In the genomic region with DNA sequence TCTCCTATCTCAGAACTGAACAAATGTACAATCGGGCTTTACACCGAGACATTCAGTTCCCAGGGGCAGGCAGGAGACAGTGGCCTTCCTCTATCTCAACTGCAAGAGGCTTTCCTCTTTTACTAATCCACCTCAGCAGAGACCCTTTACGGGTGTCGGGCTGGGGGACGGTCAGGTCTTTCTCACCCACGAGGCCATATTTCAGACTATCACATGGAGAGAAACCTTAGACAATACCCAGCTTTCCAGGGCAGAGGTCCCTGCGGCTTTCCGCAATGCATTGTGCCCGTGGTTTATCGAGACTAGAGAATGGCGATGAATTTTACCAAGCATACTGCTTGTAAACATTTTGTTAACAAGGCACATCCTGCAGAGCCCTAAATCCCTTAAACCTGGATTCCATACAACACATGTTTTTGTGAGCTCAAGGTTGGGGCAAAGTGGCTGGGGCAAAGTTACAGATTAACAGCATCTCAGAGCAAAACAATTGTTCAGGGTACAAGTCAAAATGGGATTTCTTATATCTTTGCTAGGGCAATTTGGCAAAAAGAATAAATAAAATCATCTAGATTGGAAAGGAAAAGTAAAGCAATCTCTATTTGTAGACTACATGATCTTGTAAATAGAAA, we compare ENCODE assay signal across 5 cellular contexts. TPM values are rescaled to one million over a fixed set of nuclear protein-coding genes. Genes with fewer than 3 reads are reported as not detected.
DNase-seq lines count a peak whose midpoint lies in the region; ATAC-seq, FAIRE-seq and TF ChIP-seq lines count a peak whose summit lies in the region.
"Not testable (repeated sequence)": the region's sequence is repeated elsewhere in the genome, so short reads cannot be mapped to it uniquely, and the experiment has no call there.

No MANE protein-coding gene starts in this region.

- not testable (repeated sequence) for H4K20me1 ChIP-seq in HepG2 (ENCODE audit: insufficient read depth, low read length)

- H3K36me3 Mint-ChIP-seq in nephron (ENCODE audit: low read depth), result not testable (repeated sequence)

- CTCF ChIA-PET in HepG2 (lab: Yijun Ruan, JAX; ENCODE audit: low intra/inter-chr PET ratio, low total read pairs), result not testable (repeated sequence)

- 11% methylated on average over 11 of the region's 11 CpGs for WGBS in HepG2 (ENCODE audit: low lambda C conversion rate)

- H3K27me3 ChIP-seq in right atrium auricular region; HepG2 (ENCODE audit: control insufficient read depth in 1 of 2, insufficient read depth in 2 of 2, low read length in 2 of 2): not testable (repeated sequence)

- H3K36me3 ChIP-seq in right atrium auricular region; HepG2 (replicated peaks in 1 of 2; ENCODE audit: control insufficient read depth in 1 of 2, insufficient read depth in 2 of 2, low read length in 2 of 2): not testable (repeated sequence)

- intact Hi-C loops in HepG2 (cut with micrococcal nuclease; ENCODE audit: unreplicated experiment), result not testable (repeated sequence)

- TF ChIP-seq EP300 in HepG2 (IDR thresholded peaks at IDR 0.05; ENCODE audit: low read depth in 2 of 2, low read length in 2 of 2), result 0 out of 4 replicates have a peak, but pooled peaks of 1 of the 2 experiments have one; percentile 6
- TF ChIP-seq EP300 in HepG2 (CRISPR knock-in tag; IDR thresholded peaks at IDR 0.05; ENCODE audit: borderline replicate concordance), result not testable (repeated sequence)

- H3K27ac Mint-ChIP-seq in nephron, result peak overlapping the region in 2 of 3 experiments; percentile 30 to 81

- H3K4me1 Mint-ChIP-seq in nephron, result not testable (repeated sequence)

- not testable (repeated sequence) for H3K4me1 ChIP-seq in right atrium auricular region
- H3K4me1 ChIP-seq in HepG2 (ENCODE audit: insufficient read depth, low read length), result peaks cover 30% of the 10 kb centered on the region

- H3K4me3 ChIP-seq in right atrium auricular region, result not testable (repeated sequence)
- peak overlapping the region; percentile 12 to 51 (median 28); a peak in 5 of 6 replicates for H3K4me3 ChIP-seq in HepG2 (replicated peaks in 1 of 3; ENCODE audit: insufficient read depth in 1 of 3, low read depth in 2 of 3, low read length in 3 of 3)

- H3K27me3 Mint-ChIP-seq in nephron (ENCODE audit: low read depth), result peaks cover 29% of the 10 kb centered on the region

- not testable (repeated sequence) for TF ChIP-seq CTCF in right atrium auricular region (IDR thresholded peaks at IDR 0.05); HepG2 (CRISPR knock-in tag; IDR thresholded peaks at IDR 0.05); nephron (IDR thresholded peaks at IDR 0.05; ENCODE audit: unreplicated experiment in 3 of 3)

- not testable (repeated sequence) for H3K4me3 Mint-ChIP-seq in nephron

- not testable (repeated sequence) for TF ChIP-seq POLR2A in HepG2 (IDR thresholded peaks at IDR 0.05; ENCODE audit: insufficient read depth in 1 of 2, low read depth in 2 of 2, low read length in 2 of 2)

- POLR2A ChIA-PET in HepG2 (lab: Yijun Ruan, JAX), result interaction anchor here (1.2 kb wide), 1 partner anchor 26 kb away, joined by 3 read pairs; no protein-coding TSS in a partner anchor

- H3K27ac ChIP-seq in right atrium auricular region, result not testable (repeated sequence)
- peak overlapping the region; percentile 51 for H3K27ac ChIP-seq in HepG2 (ENCODE audit: extremely low read length, insufficient read depth, low read length)

- H3K9me3 ChIP-seq in right atrium auricular region; HepG2 (ENCODE audit: low read length): not testable (repeated sequence)

- in situ Hi-C loops in HepG2 (cut with HindIII; ENCODE audit: extremely low pct_ligation_motif_present, low pct_unique_long_range_greater_than_20kb), result not testable (repeated sequence)

- peak overlapping the region; percentile 48 for H2AFZ ChIP-seq in HepG2 (ENCODE audit: low read length)

- peak; percentile 23 for DNase-seq in right atrium auricular region (ENCODE audit: low spot score)
- peak; percentile 13 for DNase-seq in left kidney (ENCODE audit: low read depth, low spot score)
- DNase-seq in HepG2 (ENCODE audit: low spot score), result not testable (repeated sequence)
- peak; percentile 12 for DNase-seq in renal cortical epithelial cell (ENCODE audit: low read depth)

- not testable (repeated sequence) for FAIRE-seq in HepG2 (lab: Jason Lieb, UNC)

- H3K9me3 Mint-ChIP-seq in nephron, result not testable (repeated sequence)

- not testable (repeated sequence) for BruUV-seq in HepG2 (replicated peaks; lab: Mats Ljungman, UMichigan)

- not testable (repeated sequence) for H3K79me2 ChIP-seq in HepG2 (ENCODE audit: insufficient read depth, low read length)

- not testable (repeated sequence) for ATAC-seq in HepG2

- H3K4me2 ChIP-seq in HepG2 (ENCODE audit: low read depth, low read length), result peak overlapping the region; percentile 73

- not testable (repeated sequence) for TF ChIP-seq RAD21 in HepG2 (CRISPR knock-in tag; IDR thresholded peaks at IDR 0.05)

- H3K9ac ChIP-seq in HepG2 (ENCODE audit: insufficient read depth, low read depth, low read length), result peak overlapping the region; percentile 34; the same call in 1 of the 2 replicates

TF ChIP-seq in HepG2, 621 proteins besides CTCF, POLR2A, EP300 and RAD21 (continues in another document):
- TF ChIP-seq, protein P1, sequence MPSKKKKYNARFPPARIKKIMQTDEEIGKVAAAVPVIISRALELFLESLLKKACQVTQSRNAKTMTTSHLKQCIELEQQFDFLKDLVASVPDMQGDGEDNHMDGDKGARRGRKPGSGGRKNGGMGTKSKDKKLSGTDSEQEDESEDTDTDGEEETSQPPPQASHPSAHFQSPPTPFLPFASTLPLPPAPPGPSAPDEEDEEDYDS (CRISPR knock-in tag; IDR thresholded peaks at IDR 0.05), result peak; percentile 42; the same call in 1 of the 2 replicates
- TF ChIP-seq HOXA3 (CRISPR knock-in tag; IDR thresholded peaks at IDR 0.05), result peak; percentile 38
- TF ChIP-seq HNF4A (CRISPR knock-in tag; IDR thresholded peaks at IDR 0.05), result 0 out of 2 replicates have a peak, but pooled peaks have one; percentile 7
- 0 out of 2 replicates have a peak, but pooled peaks have one; percentile 20 for TF ChIP-seq ZNF33B (CRISPR knock-in tag; IDR thresholded peaks at IDR 0.05)
- TF ChIP-seq ZNF607 (CRISPR knock-in tag; IDR thresholded peaks at IDR 0.05; ENCODE audit: borderline replicate concordance), result 0 out of 2 replicates have a peak, but pooled peaks have one; percentile 52

RNA-seq across cellular contexts. Expression of a gene that starts 7.0 kb away (rescaled TPM):
- 10 to 100 TPM; 28.6 to 34.1 TPM for total RNA-seq in right atrium auricular region
- 8.7 and 9.4 TPM in 2 replicates for total RNA-seq in HepG2 (2016; rRNA removed; fragmentation: Illumina TruSeq; extraction: Trizol)
- 3.7 and 4.2 TPM in 2 replicates for total RNA-seq in HepG2 (2016; cell fraction: cytosol; rRNA removed; fragmentation: Illumina TruSeq; extraction: Trizol; ENCODE audit: low read depth)
- 8.6 and 9.1 TPM in 2 replicates for total RNA-seq in HepG2 (2016; cell fraction: insoluble cytoplasmic fraction; rRNA removed; fragmentation: Illumina TruSeq; extraction: Trizol)
- 10.0 and 13.0 TPM in 2 replicates for total RNA-seq in HepG2 (2016; cell fraction: membrane; rRNA removed; fragmentation: Illumina TruSeq; extraction: Trizol)
- 6.7 and 7.5 TPM in 2 replicates for total RNA-seq in HepG2 (2016; cell fraction: nucleus; rRNA removed; fragmentation: Illumina TruSeq; extraction: Trizol)
- polyA plus RNA-seq in HepG2 (2011; rRNA removed), result 21.9 and 22.9 TPM in 2 replicates
- polyA plus RNA-seq in HepG2 (2011; cell fraction: cytosol; rRNA removed), result 17.5 and 19.5 TPM in 2 replicates
- polyA plus RNA-seq in HepG2 (2011; cell fraction: nucleus; rRNA removed), result 19.6 and 23.6 TPM in 2 replicates
- 25.5 and 27.1 TPM in 2 replicates for polyA plus RNA-seq in HepG2 (2012)
- polyA plus RNA-seq in HepG2 (2016; cell fraction: cytosol; fragmentation: Illumina TruSeq; extraction: Trizol; ENCODE audit: low read depth), result 2.1 TPM in 2 replicates
- 8.6 and 12.8 TPM in 2 replicates for polyA plus RNA-seq in HepG2 (2016; cell fraction: insoluble cytoplasmic fraction; fragmentation: Illumina TruSeq; extraction: Trizol; ENCODE audit: low read depth)
- polyA plus RNA-seq in HepG2 (2016; cell fraction: membrane; fragmentation: Illumina TruSeq; extraction: Trizol; ENCODE audit: low read depth), result 5.8 and 6.9 TPM in 2 replicates
- polyA plus RNA-seq in HepG2 (2016; cell fraction: nucleus; fragmentation: Illumina TruSeq; extraction: Trizol; ENCODE audit: insufficient read depth, low read depth), result 10.7 and 10.8 TPM in 2 replicates
- 29.9 and 45.2 TPM in 2 replicates for polyA minus RNA-seq in HepG2 (2011; rRNA and poly(A)+ RNA removed; ENCODE audit: low replicate concordance)
- polyA minus RNA-seq in HepG2 (2011; cell fraction: cytosol; rRNA and poly(A)+ RNA removed), result 12.6 and 13.2 TPM in 2 replicates
- 14.7 and 18.7 TPM in 2 replicates for polyA minus RNA-seq in HepG2 (2011; cell fraction: nucleus; rRNA and poly(A)+ RNA removed)
- total RNA-seq in renal cortical epithelial cell, result 43.4 and 102 TPM in 2 replicates

RNA-seq across cellular contexts. Expression of a gene that starts 48.2 kb away (rescaled TPM):
- 1 to 10 TPM; 4.5 to 5.8 TPM for total RNA-seq in right atrium auricular region
- total RNA-seq in HepG2 (2016; rRNA removed; fragmentation: Illumina TruSeq; extraction: Trizol), result 22.2 and 34.9 TPM in 2 replicates
- total RNA-seq in HepG2 (2016; cell fraction: cytosol; rRNA removed; fragmentation: Illumina TruSeq; extraction: Trizol; ENCODE audit: low read depth), result 11.0 and 15.1 TPM in 2 replicates
- 21.1 and 36.4 TPM in 2 replicates for total RNA-seq in HepG2 (2016; cell fraction: insoluble cytoplasmic fraction; rRNA removed; fragmentation: Illumina TruSeq; extraction: Trizol)
- 13.2 and 15.3 TPM in 2 replicates for total RNA-seq in HepG2 (2016; cell fraction: membrane; rRNA removed; fragmentation: Illumina TruSeq; extraction: Trizol)
- total RNA-seq in HepG2 (2016; cell fraction: nucleus; rRNA removed; fragmentation: Illumina TruSeq; extraction: Trizol), result 42.2 and 47.8 TPM in 2 replicates
- 37.4 and 42.8 TPM in 2 replicates for polyA plus RNA-seq in HepG2 (2011; rRNA removed)
- polyA plus RNA-seq in HepG2 (2011; cell fraction: cytosol; rRNA removed), result 13.2 and 17.2 TPM in 2 replicates
- 139 and 168 TPM in 2 replicates for polyA plus RNA-seq in HepG2 (2011; cell fraction: nucleus; rRNA removed)
- polyA plus RNA-seq in HepG2 (2012), result 18.2 and 24.8 TPM in 2 replicates
- polyA plus RNA-seq in HepG2 (2016; cell fraction: cytosol; fragmentation: Illumina TruSeq; extraction: Trizol; ENCODE audit: low read depth), result 6.1 and 6.5 TPM in 2 replicates
- polyA plus RNA-seq in HepG2 (2016; cell fraction: insoluble cytoplasmic fraction; fragmentation: Illumina TruSeq; extraction: Trizol; ENCODE audit: low read depth), result 23.9 and 25.9 TPM in 2 replicates
- 8.0 and 9.0 TPM in 2 replicates for polyA plus RNA-seq in HepG2 (2016; cell fraction: membrane; fragmentation: Illumina TruSeq; extraction: Trizol; ENCODE audit: low read depth)
- 68.3 and 69.6 TPM in 2 replicates for polyA plus RNA-seq in HepG2 (2016; cell fraction: nucleus; fragmentation: Illumina TruSeq; extraction: Trizol; ENCODE audit: insufficient read depth, low read depth)
- polyA minus RNA-seq in HepG2 (2011; rRNA and poly(A)+ RNA removed; ENCODE audit: low replicate concordance), result 36.5 and 73.0 TPM in 2 replicates
- 12.6 and 13.0 TPM in 2 replicates for polyA minus RNA-seq in HepG2 (2011; cell fraction: cytosol; rRNA and poly(A)+ RNA removed)
- 49.6 and 54.8 TPM in 2 replicates for polyA minus RNA-seq in HepG2 (2011; cell fraction: nucleus; rRNA and poly(A)+ RNA removed)
- total RNA-seq in renal cortical epithelial cell, result 5.9 and 16.0 TPM in 2 replicates
